Comparison of ENCODE assay signal across 25 cellular contexts in the genomic region with DNA sequence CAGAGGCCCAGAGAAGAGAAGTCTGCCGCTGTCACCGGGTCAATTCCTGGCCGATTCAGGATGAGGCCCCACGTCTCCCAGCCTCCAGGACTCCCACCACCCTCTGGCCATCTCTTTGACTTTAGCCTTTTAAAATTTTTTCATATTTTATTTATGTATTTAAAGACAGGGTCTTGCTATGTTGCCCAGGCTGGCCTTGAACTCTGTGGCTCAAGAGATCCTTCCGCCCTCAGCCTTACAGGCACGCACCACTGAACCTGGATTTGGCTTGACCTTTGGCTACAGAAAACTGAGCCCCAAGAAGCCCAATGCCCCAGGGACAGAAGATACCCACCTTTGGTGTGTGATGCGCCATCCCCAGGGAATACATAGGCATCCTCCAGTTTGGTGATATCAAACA. TPM values are rescaled to one million over a fixed set of nuclear protein-coding genes. Genes with fewer than 3 reads are reported as not detected.
DNase-seq lines count a peak whose midpoint lies in the region; ATAC-seq, FAIRE-seq and TF ChIP-seq lines count a peak whose summit lies in the region.
"Had no signal": no experiment of that assay in that cellular context is flagged by ENCODE, and none has a peak within 500 bp of the region (broad histone marks: within the 10 kb centered on the region; RNA-seq: fewer than 3 reads in every experiment).

No MANE protein-coding gene starts in this region.

- TF ChIP-seq POLR2A in HepG2 (IDR thresholded peaks at IDR 0.05; ENCODE audit: insufficient read depth in 1 of 2, low read depth in 2 of 2, low read length in 2 of 2) (no peak), right lobe of liver (IDR thresholded peaks at IDR 0.05) (no peak)

- ATAC-seq in HepG2, result no peak
- ATAC-seq in right lobe of liver, result no peak
- ATAC-seq in naive B cell (ENCODE audit: low read depth in 2 of 2), result no peak
- no peak for ATAC-seq in HG03280 (IDR thresholded peaks at IDR 0.05; ENCODE audit: unreplicated experiment)
- ATAC-seq: activated naive CD8-positive, alpha-beta T cell treated with anti-CD3 and anti-CD28 coated beads, Interleukin-2, amount 50 U/mL, for 24 hours; gastrocnemius medialis; stimulated activated naive CD8-positive, alpha-beta T cell treated with anti-CD3 and anti-CD28 coated beads, Interleukin-15, Interleukin-2, amounts not matched to agents 100 U/mL and 50 U/mL, for 24 hours had no signal

- H3K4me2 ChIP-seq in HepG2 (ENCODE audit: low read depth, low read length), result peak overlapping the region; percentile 78; the same call in 1 of the 2 replicates
- H3K4me2 ChIP-seq: neural progenitor cell had no signal

- WGBS in HepG2 (ENCODE audit: low lambda C conversion rate), result 94% methylated on average over 7 of the region's 7 CpGs
- WGBS in right lobe of liver (ENCODE audit: insufficient coverage, low coverage, low lambda C conversion rate, missing lambda C conversion rate), result 92% methylated on average over 6 of the region's 7 CpGs

- H3K36me3 Mint-ChIP-seq in naive B cell, result no peaks in the 10 kb centered on the region

- no peak for DNase-seq in HepG2 (ENCODE audit: low spot score)
- DNase-seq in right lobe of liver, result no peak
- DNase-seq in naive B cell, result no peak
- no peak for DNase-seq in islet precursor cell
- no peak for DNase-seq in colonic mucosa
- DNase-seq in GDM1 (lab: John Stamatoyannopoulos, UW), result no peak
- DNase-seq: activated CD4-positive, alpha-beta T cell treated with anti-CD3 and anti-CD28 coated beads for 4 hours; activated CD8-positive, alpha-beta memory T cell treated with anti-CD3 and anti-CD28 coated beads for 24 hours; activated gamma-delta T cell treated with Interleukin-2 at 50 U/mL for 16 hours; activated naive CD8-positive, alpha-beta T cell treated with anti-CD3 and anti-CD28 coated beads, Interleukin-2, amount 50 U/mL, for 24 hours; activated T-cell treated with anti-CD3 and anti-CD28 coated beads for 4 hours; cerebellar nuclear complex; gastrocnemius medialis; H7; Kasumi-1; NCI-H146; SHP77; small intestine; stimulated activated naive CD8-positive, alpha-beta T cell treated with anti-CD3 and anti-CD28 coated beads, Interleukin-15, Interleukin-2, amounts not matched to agents 100 U/mL and 50 U/mL, for 24 hours; uterus had no signal

- FAIRE-seq in HepG2 (lab: Jason Lieb, UNC), result no peak
- FAIRE-seq: endothelial cell of umbilical vein, small intestine had no signal

- no peaks in the 10 kb centered on the region; the same call in 1 of the 2 replicates for H4K20me1 ChIP-seq in HepG2 (ENCODE audit: insufficient read depth, low read length)

- CTCF ChIA-PET in HepG2 (lab: Yijun Ruan, JAX; ENCODE audit: low intra/inter-chr PET ratio, low total read pairs), result no interaction called here

- H3K9me3 Mint-ChIP-seq in naive B cell, result no peaks in the 10 kb centered on the region
- H3K9me3 Mint-ChIP-seq: activated naive CD8-positive, alpha-beta T cell treated with anti-CD3 and anti-CD28 coated beads, Interleukin-2, amount 50 U/mL, for 24 hours; memory B cell; neural progenitor cell had no signal

- TF ChIP-seq CTCF in HepG2 (CRISPR knock-in tag; IDR thresholded peaks at IDR 0.05) (no peak), right lobe of liver (IDR thresholded peaks at IDR 0.05) (no peak), colonic mucosa (IDR thresholded peaks at IDR 0.05) (no peak)

- intact Hi-C loops in HepG2 (cut with micrococcal nuclease; ENCODE audit: unreplicated experiment), result no loop called here
- intact Hi-C loops in right lobe of liver (cut with DNase I), result loop anchor here (5.0 to 10.0 kb wide), 2 partner anchors 54 to 57 kb away; no protein-coding TSS in a partner anchor
- intact Hi-C loops in colonic mucosa (cut with DNase I), result loop anchor here (5.0 kb wide), 1 partner anchor 57 kb away; no protein-coding TSS in a partner anchor

- H3K9ac ChIP-seq in HepG2 (ENCODE audit: insufficient read depth, low read depth, low read length), result no peak overlapping the region
- H3K9ac ChIP-seq in colonic mucosa (ENCODE audit: low read depth in 2 of 2, low read length in 2 of 2), result no peak overlapping the region
- H3K9ac ChIP-seq: neural progenitor cell had no signal

- H3K27ac ChIP-seq in HepG2 (ENCODE audit: extremely low read length, insufficient read depth, low read length) (no peak overlapping the region), right lobe of liver (no peak overlapping the region), angular gyrus (ENCODE audit: low read depth, low read length) (peak overlapping the region; percentile 65), colonic mucosa (no peak overlapping the region)
- H3K27ac ChIP-seq: neural progenitor cell, uterus had no signal

- H3K27ac Mint-ChIP-seq in naive B cell, result peak overlapping the region in 4 of 6 donors; percentile 34 to 61 (median 58)
- H3K27ac Mint-ChIP-seq: activated naive CD8-positive, alpha-beta T cell treated with anti-CD3 and anti-CD28 coated beads, Interleukin-2, amount 50 U/mL, for 24 hours; neural progenitor cell had no signal

- POLR2A ChIA-PET in HepG2 (lab: Yijun Ruan, JAX), result interaction anchor here (0.8 to 1.1 kb wide), 2 partner anchors 17 to 49 kb away, joined by 3 read pairs; partner anchors contain the start of gene PMM1

- H3K36me3 ChIP-seq in HepG2 (replicated peaks in 1 of 2; ENCODE audit: control insufficient read depth in 1 of 2, insufficient read depth in 2 of 2, low read length in 2 of 2) (peaks cover 5 to 25% of the 10 kb centered on the region in 2 experiments; a peak in 2 of 5 replicates), right lobe of liver (peaks cover 0 to 3% (median 0%) of the 10 kb centered on the region in 4 donors), colonic mucosa (no peaks in the 10 kb centered on the region)
- H3K36me3 ChIP-seq: gastrocnemius medialis, neural progenitor cell, uterus had no signal

- TF ChIP-seq RAD21 in HepG2 (CRISPR knock-in tag; IDR thresholded peaks at IDR 0.05), result no peak

- H3K4me1 Mint-ChIP-seq in naive B cell, result peaks cover 31 to 49% (median 40%) of the 10 kb centered on the region in 3 donors

- H3K4me3 ChIP-seq in HepG2 (replicated peaks in 1 of 3; ENCODE audit: insufficient read depth in 1 of 3, low read depth in 2 of 3, low read length in 3 of 3) (no peak overlapping the region), right lobe of liver (no peak overlapping the region), colonic mucosa (no peak overlapping the region)
- H3K4me3 ChIP-seq: gastrocnemius medialis, neural progenitor cell, uterus had no signal

- BruUV-seq in HepG2 (replicated peaks; lab: Mats Ljungman, UMichigan), result no TSS peak

- H3K4me3 Mint-ChIP-seq in naive B cell, result peak overlapping the region in 1 of 8 donors; percentile 43
- H3K4me3 Mint-ChIP-seq: activated naive CD8-positive, alpha-beta T cell treated with anti-CD3 and anti-CD28 coated beads, Interleukin-2, amount 50 U/mL, for 24 hours; memory B cell; neural progenitor cell had no signal

- no peak for TF ChIP-seq EP300 in HepG2 (IDR thresholded peaks at IDR 0.05; ENCODE audit: low read depth in 2 of 2, low read length in 2 of 2)
- no peak for TF ChIP-seq EP300 in HepG2 (CRISPR knock-in tag; IDR thresholded peaks at IDR 0.05; ENCODE audit: borderline replicate concordance)

- H3K79me2 ChIP-seq in HepG2 (ENCODE audit: insufficient read depth, low read length), result peaks cover 42% of the 10 kb centered on the region

- H3K27me3 Mint-ChIP-seq in naive B cell, result no peaks in the 10 kb centered on the region
- H3K27me3 Mint-ChIP-seq: activated naive CD8-positive, alpha-beta T cell treated with anti-CD3 and anti-CD28 coated beads, Interleukin-2, amount 50 U/mL, for 24 hours; memory B cell had no signal

- H3K4me1 ChIP-seq in HepG2 (ENCODE audit: insufficient read depth, low read length), result peaks cover 53% of the 10 kb centered on the region
- H3K4me1 ChIP-seq in right lobe of liver, result peaks cover 0 to 33% (median 11%) of the 10 kb centered on the region in 4 donors
- H3K4me1 ChIP-seq in colonic mucosa, result no peaks in the 10 kb centered on the region

- H2AFZ ChIP-seq in HepG2 (ENCODE audit: low read length), result no peak overlapping the region
- H2AFZ ChIP-seq: neural progenitor cell had no signal

- no peaks in the 10 kb centered on the region for H3K27me3 ChIP-seq in HepG2 (ENCODE audit: control insufficient read depth in 1 of 2, insufficient read depth in 2 of 2, low read length in 2 of 2)
- H3K27me3 ChIP-seq in right lobe of liver, result no peaks in the 10 kb centered on the region
- no peaks in the 10 kb centered on the region for H3K27me3 ChIP-seq in colonic mucosa
- H3K27me3 ChIP-seq: gastrocnemius medialis, neural progenitor cell, uterus had no signal

- in situ Hi-C loops in HepG2 (cut with HindIII; ENCODE audit: extremely low pct_ligation_motif_present, low pct_unique_long_range_greater_than_20kb), result no loop called here

- H3K9me3 ChIP-seq in HepG2 (ENCODE audit: low read length) (no peaks in the 10 kb centered on the region), right lobe of liver (no peaks in the 10 kb centered on the region), colonic mucosa (no peaks in the 10 kb centered on the region)
- H3K9me3 ChIP-seq: gastrocnemius medialis, uterus had no signal

RNA-seq across cellular contexts. Expression of gene POLR3H, which starts 3.9 kb away (rescaled TPM):
- total RNA-seq in HepG2 (2016; rRNA removed; fragmentation: Illumina TruSeq; extraction: Trizol) (28.6 and 30.3 TPM in 2 replicates), right lobe of liver (10 to 100 TPM in 5 of 6 experiments, 1 to 10 TPM in 1; 9.5 to 23.0 (median 18.0) TPM), colonic mucosa (10 to 100 TPM in 1 of 2 donors, 1 to 10 TPM in 1; 9.2 to 20.0 TPM)
- 13.1 and 13.9 TPM in 2 replicates for total RNA-seq in HepG2 (2016; cell fraction: cytosol; rRNA removed; fragmentation: Illumina TruSeq; extraction: Trizol; ENCODE audit: low read depth)
- total RNA-seq in HepG2 (2016; cell fraction: insoluble cytoplasmic fraction; rRNA removed; fragmentation: Illumina TruSeq; extraction: Trizol), result 27.8 and 29.2 TPM in 2 replicates
- 33.4 and 34.4 TPM in 2 replicates for total RNA-seq in HepG2 (2016; cell fraction: membrane; rRNA removed; fragmentation: Illumina TruSeq; extraction: Trizol)
- 20.8 and 24.8 TPM in 2 replicates for total RNA-seq in HepG2 (2016; cell fraction: nucleus; rRNA removed; fragmentation: Illumina TruSeq; extraction: Trizol)
- polyA plus RNA-seq in HepG2 (2011; rRNA removed) (10.3 and 11.2 TPM in 2 replicates), naive B cell (ENCODE audit: low read depth in 6 of 6) (10 to 100 TPM; 17.9 to 27.2 (median 22.6) TPM)
- polyA plus RNA-seq in HepG2 (2011; cell fraction: cytosol; rRNA removed), result 8.4 and 9.9 TPM in 2 replicates
- 10.0 and 10.5 TPM in 2 replicates for polyA plus RNA-seq in HepG2 (2011; cell fraction: nucleus; rRNA removed)
- 8.6 and 11.1 TPM in 2 replicates for polyA plus RNA-seq in HepG2 (2012)
- polyA plus RNA-seq in HepG2 (2016; cell fraction: cytosol; fragmentation: Illumina TruSeq; extraction: Trizol; ENCODE audit: low read depth), result 40.9 and 52.2 TPM in 2 replicates
- polyA plus RNA-seq in HepG2 (2016; cell fraction: insoluble cytoplasmic fraction; fragmentation: Illumina TruSeq; extraction: Trizol; ENCODE audit: low read depth), result 37.9 and 45.4 TPM in 2 replicates
- 50.3 and 61.8 TPM in 2 replicates for polyA plus RNA-seq in HepG2 (2016; cell fraction: membrane; fragmentation: Illumina TruSeq; extraction: Trizol; ENCODE audit: low read depth)
- polyA plus RNA-seq in HepG2 (2016; cell fraction: nucleus; fragmentation: Illumina TruSeq; extraction: Trizol; ENCODE audit: insufficient read depth, low read depth), result 38.0 and 40.7 TPM in 2 replicates
- polyA minus RNA-seq in HepG2 (2011; rRNA and poly(A)+ RNA removed; ENCODE audit: low replicate concordance), result 18.2 and 44.3 TPM in 2 replicates
- polyA minus RNA-seq in HepG2 (2011; cell fraction: cytosol; rRNA and poly(A)+ RNA removed), result 3.3 and 3.9 TPM in 2 replicates
- polyA minus RNA-seq in HepG2 (2011; cell fraction: nucleus; rRNA and poly(A)+ RNA removed), result 16.3 and 17.3 TPM in 2 replicates

RNA-seq across cellular contexts. Expression of gene CSDC2, which starts 20.4 kb away (rescaled TPM):
- 0.11 and 0.17 TPM in 2 replicates for total RNA-seq in HepG2 (2016; rRNA removed; fragmentation: Illumina TruSeq; extraction: Trizol)
- 0.18 TPM in 1 of 2 replicates, not detected in the other for total RNA-seq in HepG2 (2016; cell fraction: cytosol; rRNA removed; fragmentation: Illumina TruSeq; extraction: Trizol; ENCODE audit: low read depth)
- 0.12 and 0.28 TPM in 2 replicates for total RNA-seq in HepG2 (2016; cell fraction: insoluble cytoplasmic fraction; rRNA removed; fragmentation: Illumina TruSeq; extraction: Trizol)
- 0.07 and 0.09 TPM in 2 replicates for total RNA-seq in HepG2 (2016; cell fraction: membrane; rRNA removed; fragmentation: Illumina TruSeq; extraction: Trizol)
- not detected in 2 replicates for total RNA-seq in HepG2 (2016; cell fraction: nucleus; rRNA removed; fragmentation: Illumina TruSeq; extraction: Trizol)
- polyA plus RNA-seq in HepG2 (2011; rRNA removed), result 0.26 and 0.47 TPM in 2 replicates
- polyA plus RNA-seq in HepG2 (2011; cell fraction: cytosol; rRNA removed), result 0.24 and 0.38 TPM in 2 replicates
- polyA plus RNA-seq in HepG2 (2011; cell fraction: nucleus; rRNA removed), result 0.96 and 1.1 TPM in 2 replicates
- polyA plus RNA-seq in HepG2 (2012), result 0.16 and 0.33 TPM in 2 replicates
- polyA plus RNA-seq in HepG2 (2016; cell fraction: cytosol; fragmentation: Illumina TruSeq; extraction: Trizol; ENCODE audit: low read depth), result 0.03 and 0.05 TPM in 2 replicates
- 0.41 TPM in 1 of 2 replicates, not detected in the other for polyA plus RNA-seq in HepG2 (2016; cell fraction: insoluble cytoplasmic fraction; fragmentation: Illumina TruSeq; extraction: Trizol; ENCODE audit: low read depth)
- polyA plus RNA-seq in HepG2 (2016; cell fraction: membrane; fragmentation: Illumina TruSeq; extraction: Trizol; ENCODE audit: low read depth), result 0.08 and 0.15 TPM in 2 replicates
- 0.22 and 0.27 TPM in 2 replicates for polyA plus RNA-seq in HepG2 (2016; cell fraction: nucleus; fragmentation: Illumina TruSeq; extraction: Trizol; ENCODE audit: insufficient read depth, low read depth)
- 0.40 and 0.82 TPM in 2 replicates for polyA minus RNA-seq in HepG2 (2011; rRNA and poly(A)+ RNA removed; ENCODE audit: low replicate concordance)
- 0.26 and 0.40 TPM in 2 replicates for polyA minus RNA-seq in HepG2 (2011; cell fraction: cytosol; rRNA and poly(A)+ RNA removed)
- 0.12 and 0.13 TPM in 2 replicates for polyA minus RNA-seq in HepG2 (2011; cell fraction: nucleus; rRNA and poly(A)+ RNA removed)
- total RNA-seq in right lobe of liver, result 1 to 10 TPM in 1 of 6 experiments, under 1 TPM in 4, not detected in 1; 0.31 to 3.8 (median 0.37) TPM
- polyA plus RNA-seq in naive B cell (ENCODE audit: low read depth in 6 of 6), result not detected
- 1 to 10 TPM in 1 of 2 donors, under 1 TPM in 1; 0.44 to 1.4 TPM for total RNA-seq in colonic mucosa
- total RNA-seq: endothelial cell of umbilical vein had no signal
- polyA plus RNA-seq: endothelial cell of umbilical vein had no signal

RNA-seq across cellular contexts. Expression of gene PMM1, which starts 49.3 kb away (rescaled TPM):
- total RNA-seq in HepG2 (2016; rRNA removed; fragmentation: Illumina TruSeq; extraction: Trizol) (17.8 and 23.0 TPM in 2 replicates), right lobe of liver (10 to 100 TPM; 21.6 to 45.1 (median 36.2) TPM), colonic mucosa (10 to 100 TPM; 49.3 to 53.2 TPM)
- total RNA-seq in HepG2 (2016; cell fraction: cytosol; rRNA removed; fragmentation: Illumina TruSeq; extraction: Trizol; ENCODE audit: low read depth), result 9.2 and 11.2 TPM in 2 replicates
- total RNA-seq in HepG2 (2016; cell fraction: insoluble cytoplasmic fraction; rRNA removed; fragmentation: Illumina TruSeq; extraction: Trizol), result 18.6 and 19.0 TPM in 2 replicates
- total RNA-seq in HepG2 (2016; cell fraction: membrane; rRNA removed; fragmentation: Illumina TruSeq; extraction: Trizol), result 17.5 and 18.7 TPM in 2 replicates
- 16.8 and 18.6 TPM in 2 replicates for total RNA-seq in HepG2 (2016; cell fraction: nucleus; rRNA removed; fragmentation: Illumina TruSeq; extraction: Trizol)
- polyA plus RNA-seq in HepG2 (2011; rRNA removed) (95.6 and 100 TPM in 2 replicates), naive B cell (ENCODE audit: low read depth in 6 of 6) (10 to 100 TPM; 15.5 to 22.2 (median 17.4) TPM)
- polyA plus RNA-seq in HepG2 (2011; cell fraction: cytosol; rRNA removed), result 119 and 132 TPM in 2 replicates
- 140 and 147 TPM in 2 replicates for polyA plus RNA-seq in HepG2 (2011; cell fraction: nucleus; rRNA removed)
- polyA plus RNA-seq in HepG2 (2012), result 63.2 and 90.3 TPM in 2 replicates
- polyA plus RNA-seq in HepG2 (2016; cell fraction: cytosol; fragmentation: Illumina TruSeq; extraction: Trizol; ENCODE audit: low read depth), result 21.5 and 21.9 TPM in 2 replicates
- polyA plus RNA-seq in HepG2 (2016; cell fraction: insoluble cytoplasmic fraction; fragmentation: Illumina TruSeq; extraction: Trizol; ENCODE audit: low read depth), result 35.6 and 42.4 TPM in 2 replicates
- polyA plus RNA-seq in HepG2 (2016; cell fraction: membrane; fragmentation: Illumina TruSeq; extraction: Trizol; ENCODE audit: low read depth), result 24.2 and 24.7 TPM in 2 replicates
- 46.6 and 53.0 TPM in 2 replicates for polyA plus RNA-seq in HepG2 (2016; cell fraction: nucleus; fragmentation: Illumina TruSeq; extraction: Trizol; ENCODE audit: insufficient read depth, low read depth)
- 13.2 and 78.6 TPM in 2 replicates for polyA minus RNA-seq in HepG2 (2011; rRNA and poly(A)+ RNA removed; ENCODE audit: low replicate concordance)
- polyA minus RNA-seq in HepG2 (2011; cell fraction: cytosol; rRNA and poly(A)+ RNA removed), result 35.6 and 37.7 TPM in 2 replicates
- 26.9 and 27.8 TPM in 2 replicates for polyA minus RNA-seq in HepG2 (2011; cell fraction: nucleus; rRNA and poly(A)+ RNA removed)
